ENCODE assay signal across 22 cellular contexts in the genomic region with DNA sequence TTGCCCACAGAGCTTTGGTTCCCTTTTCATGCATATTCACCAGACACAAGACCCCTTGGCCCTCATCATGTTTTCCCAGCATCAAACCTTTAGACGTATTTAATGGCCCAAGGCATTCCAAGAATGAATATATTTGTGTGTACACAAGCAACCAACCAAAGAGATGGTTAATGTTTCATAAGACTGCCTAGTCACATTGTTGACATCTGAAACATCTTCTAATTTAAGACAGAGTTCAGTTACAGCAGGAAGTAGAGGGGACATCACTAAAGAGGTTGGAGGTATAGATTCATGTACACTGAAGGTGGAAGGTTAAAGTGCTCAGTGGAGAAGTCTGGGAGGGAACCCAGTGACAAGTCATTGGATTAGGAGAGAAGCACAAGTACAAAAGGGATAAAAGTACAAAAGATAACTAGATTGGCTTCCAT. TPM values are rescaled to one million over a fixed set of nuclear protein-coding genes. Genes with fewer than 3 reads are reported as not detected.
DNase-seq lines count a peak whose midpoint lies in the region; ATAC-seq lines count a peak whose summit lies in the region.
"Had no signal": no experiment of that assay in that cellular context is flagged by ENCODE, and none has a peak within 500 bp of the region (broad histone marks: within the 10 kb centered on the region; RNA-seq: fewer than 3 reads in every experiment).

No MANE protein-coding gene starts in this region.

- H3K27me3 ChIP-seq in BLaER1: no peaks in the 10 kb centered on the region
- H3K27me3 ChIP-seq: body of pancreas, heart right ventricle, neutrophil, right lobe of liver had no signal

- H3K9ac ChIP-seq in BLaER1: no peak overlapping the region

- intact Hi-C loops in posterior vena cava (cut with DNase I): no loop called here

- H4K20me1 ChIP-seq in BLaER1: no peaks in the 10 kb centered on the region

- no peak overlapping the region for H3K27ac ChIP-seq in BLaER1
- H3K27ac ChIP-seq: body of pancreas, heart right ventricle, neutrophil, right lobe of liver, SK-N-MC had no signal

- peaks cover 19% of the 10 kb centered on the region for H3K4me1 ChIP-seq in BLaER1
- H3K4me1 ChIP-seq: heart right ventricle had no signal

- H3K9me3 ChIP-seq in BLaER1: no peaks in the 10 kb centered on the region
- H3K9me3 ChIP-seq: body of pancreas, heart right ventricle, neutrophil, right lobe of liver had no signal

- DNase-seq in amniotic epithelial cell (ENCODE audit: low read depth) (peak; percentile 10), left kidney (ENCODE audit: low read depth, low spot score) (peak; percentile 94), C1 segment of cervical spinal cord (lab: John Stamatoyannopoulos, UW) (no peak), posterior vena cava (ENCODE audit: low spot score) (no peak), SKM-1 (lab: John Stamatoyannopoulos, UW; ENCODE audit: unreplicated experiment) (no peak)
- DNase-seq in stimulated activated CD4-positive, alpha-beta T cell treated with anti-CD3 and anti-CD28 coated beads, Interleukin-12 subunit alpha, Interleukin-12 subunit beta, amount 100 ng/mL, for 4 hours: no peak
- DNase-seq: activated CD4-positive, alpha-beta T cell treated with anti-CD3 and anti-CD28 coated beads, Interleukin-2, amount 10 ng/mL, durations not matched to agents 24 days and 14 days; activated naive CD4-positive, alpha-beta T cell treated with Interleukin-2 at 50 U/mL for 16 hours; body of pancreas; dermis blood vessel endothelial cell; heart right ventricle; kidney; midbrain; NCI-H2029; NCI-H526; OCI-M1; right lobe of liver; stimulated activated CD4-positive, alpha-beta T cell treated with anti-CD3 and anti-CD28 coated beads, Interleukin-2, amount 100 ng/mL, for 24 hours had no signal

- H3K4me3 ChIP-seq in BLaER1: no peak overlapping the region
- H3K4me3 ChIP-seq: body of pancreas, heart right ventricle, right lobe of liver, SK-N-MC had no signal

- peaks cover 36% of the 10 kb centered on the region for H3K36me3 ChIP-seq in BLaER1

- peak; percentile 76 for ATAC-seq in GM21619 (IDR thresholded peaks at IDR 0.05; ENCODE audit: unreplicated experiment)
- ATAC-seq: body of pancreas, heart right ventricle had no signal

- H3K4me2 ChIP-seq in BLaER1: peak overlapping the region; percentile 6; the same call in 1 of the 2 replicates

RNA-seq across cellular contexts. Expression of a gene that starts 49.1 kb away (rescaled TPM):
- 10 to 100 TPM; 15.1 to 19.0 TPM for total RNA-seq in posterior vena cava

Comparison
In these comparisons a context has a peak if more than half of its experiments do, and no peak if none do; other contexts are left out.
1. DNase-seq: peak in amniotic epithelial cell (single experiment) and left kidney (single experiment); none in C1 segment of cervical spinal cord (0 of 14), posterior vena cava (single experiment), SKM-1 (single experiment) and stimulated activated CD4-positive, alpha-beta T cell treated with anti-CD3 and anti-CD28 coated beads, Interleukin-12 subunit alpha, Interleukin-12 subunit beta, amount 100 ng/mL, for 4 hours (single experiment).